Comparison of ENCODE assay signal across 10 cellular contexts in genomic region chr6:2768696-2769095, GRCh38. TPM values are rescaled to one million over a fixed set of nuclear protein-coding genes. Genes with fewer than 3 reads are reported as not detected.
A peak's percentile ranks its signal among the peaks of the same experiment; 100 is the strongest.
DNase-seq lines count a peak whose midpoint lies in the region; ATAC-seq and TF ChIP-seq lines count a peak whose summit lies in the region.
"Had no signal": no experiment of that assay in that cellular context is flagged by ENCODE, and none has a peak within 500 bp of the region (broad histone marks: within the 10 kb centered on the region; RNA-seq: fewer than 3 reads in every experiment).

No MANE protein-coding gene starts in this region.

- WGBS in heart left ventricle, 4 donors: 43 to 49% (median 48%) methylated on average over 6 of the region's 6 CpGs
- no CpG with 5 or more reads among the region's 6 CpGs for WGBS in neuronal stem cell (ENCODE audit: extremely low coverage in 2 of 2, insufficient read length in 2 of 2, insufficient replicate concordance in 1 of 2), 2 donors

- DNase-seq in heart left ventricle (no peak), cardiac septum (ENCODE audit: low spot score) (no peak), T-helper 17 cell (no peak), fibroblast of villous mesenchyme (ENCODE audit: low read depth) (no peak), neuronal stem cell (ENCODE audit: low spot score) (no peak), C1 segment of cervical spinal cord (lab: John Stamatoyannopoulos, UW) (no peak), RWPE1 (ENCODE audit: low spot score) (no peak)
- DNase-seq in stimulated activated naive B cell treated with anti-CD40 and anti-IgM and Interleukin-4, amounts not matched to agents 10 μg/mL and 1 μg/mL and 100 μg/mL, for 72 hours: no peak
- DNase-seq: KBM-7; stimulated activated CD4-positive, alpha-beta T cell treated with anti-CD3 and anti-CD28 coated beads, Interleukin-4, amount 100 ng/mL, for 4 hours had no signal

- peak overlapping the region in 6 of 12 donors; percentile 18 to 98 (median 96) for H3K27ac ChIP-seq in heart left ventricle
- H3K27ac ChIP-seq in neuronal stem cell (replicated peaks; ENCODE audit: low read length): no peak overlapping the region
- no peak overlapping the region for H3K27ac ChIP-seq in RWPE1

- intact Hi-C loops in heart left ventricle (cut with DNase I): loop anchor here in 1 of 10 donors (10.0 kb wide), 1 partner anchor 296 kb away; the partner anchor contains the start of gene RIPK1
- intact Hi-C loops in cardiac septum (cut with DNase I): no loop called here

- TF ChIP-seq CTCF in heart left ventricle (IDR thresholded peaks at IDR 0.05) (no peak), fibroblast of villous mesenchyme (IDR thresholded peaks at IDR 0.05; ENCODE audit: insufficient read depth, low read depth, low read length) (no peak), RWPE1 (conservative IDR thresholded peaks at IDR 0.05; ENCODE audit: low read depth) (no peak)

- no peak overlapping the region for H4K8ac ChIP-seq in neuronal stem cell (ENCODE audit: low read depth, low read length)

- H2BK120ac ChIP-seq in neuronal stem cell (ENCODE audit: low read depth, low read length): no peak overlapping the region

- H3K18ac ChIP-seq in neuronal stem cell (ENCODE audit: low read length): no peak overlapping the region

- H3K36me3 ChIP-seq in heart left ventricle (peaks cover 0 to 36% (median 22%) of the 10 kb centered on the region in 9 donors), neuronal stem cell (replicated peaks in 1 of 2; ENCODE audit: control insufficient read depth in 2 of 2, insufficient read depth in 2 of 2, low read length in 2 of 2) (peaks cover 5 to 62% of the 10 kb centered on the region in 2 donors)

- H3K4me1 ChIP-seq in heart left ventricle (peaks cover 0 to 73% (median 60%) of the 10 kb centered on the region in 12 donors), neuronal stem cell (ENCODE audit: control insufficient read depth in 2 of 2, insufficient read depth in 1 of 2, low read depth in 1 of 2, low read length in 2 of 2) (peaks cover 14 to 17% of the 10 kb centered on the region in 2 donors)

- H2AK5ac ChIP-seq in neuronal stem cell (ENCODE audit: low read depth, low read length): no peak overlapping the region

- CTCF ChIA-PET in RWPE1 (lab: Yijun Ruan, JAX): interaction anchor here (0.6 kb wide), 2 partner anchors 220 to 1216 kb away, joined by 3 to 4 read pairs; no protein-coding TSS in a partner anchor

- H3K9me3 ChIP-seq in heart left ventricle (no peaks in the 10 kb centered on the region), T-helper 17 cell (ENCODE audit: control insufficient read depth, low read length, poor library complexity, severe bottlenecking) (no peaks in the 10 kb centered on the region), neuronal stem cell (replicated peaks in 1 of 2; ENCODE audit: control insufficient read depth in 2 of 2, insufficient read depth in 1 of 2, low read depth in 1 of 2, low read length in 2 of 2) (no peaks in the 10 kb centered on the region)

- no peak overlapping the region for H2AFZ ChIP-seq in neuronal stem cell (ENCODE audit: low read length)

- H3K14ac ChIP-seq in neuronal stem cell (ENCODE audit: low read length): no peak overlapping the region

- H3K4me3 ChIP-seq in heart left ventricle (peak overlapping the region in 9 of 12 donors; percentile 71 to 94 (median 84)), fibroblast of villous mesenchyme (ENCODE audit: low read depth, low read length) (peak overlapping the region; percentile 86), neuronal stem cell (ENCODE audit: low read length in 2 of 2) (no peak overlapping the region)

- no peak overlapping the region for H4K91ac ChIP-seq in neuronal stem cell (ENCODE audit: low read depth, low read length, poor library complexity)

- H3K27me3 ChIP-seq in heart left ventricle: no peaks in the 10 kb centered on the region
- H3K27me3 ChIP-seq in neuronal stem cell (ENCODE audit: control insufficient read depth in 3 of 3, insufficient read depth in 3 of 3, low read depth in 1 of 3, low read length in 3 of 3): no peaks in the 10 kb centered on the region

- no peak overlapping the region for H2BK15ac ChIP-seq in neuronal stem cell (ENCODE audit: low read length)

- H3K9ac ChIP-seq in neuronal stem cell (ENCODE audit: low read depth, low read length, poor library complexity): no peak overlapping the region

- TF ChIP-seq POLR2A in heart left ventricle (IDR thresholded peaks at IDR 0.05): no peak

- H3K4me3 Mint-ChIP-seq in T-helper 17 cell: peak overlapping the region; percentile 93
- H3K4me3 Mint-ChIP-seq in stimulated activated naive B cell treated with anti-CD40 and anti-IgM and Interleukin-4, amounts not matched to agents 10 μg/mL and 1 μg/mL and 100 μg/mL, for 72 hours: peak overlapping the region; percentile 70 to 80

- H3K27ac Mint-ChIP-seq in T-helper 17 cell: peak overlapping the region; percentile 24
- no peak overlapping the region for H3K27ac Mint-ChIP-seq in stimulated activated naive B cell treated with anti-CD40 and anti-IgM and Interleukin-4, amounts not matched to agents 10 μg/mL and 1 μg/mL and 100 μg/mL, for 72 hours

- no peak overlapping the region for H3K4me2 ChIP-seq in neuronal stem cell (ENCODE audit: insufficient read depth, low read length, poor library complexity, severe bottlenecking)

- peaks cover 11% of the 10 kb centered on the region for H3K79me1 ChIP-seq in neuronal stem cell (ENCODE audit: low read depth, low read length)

- peaks cover 48% of the 10 kb centered on the region for H3K4me1 Mint-ChIP-seq in T-helper 17 cell
- H3K4me1 Mint-ChIP-seq in stimulated activated naive B cell treated with anti-CD40 and anti-IgM and Interleukin-4, amounts not matched to agents 10 μg/mL and 1 μg/mL and 100 μg/mL, for 72 hours: peaks cover 33 to 43% of the 10 kb centered on the region in 2 donors

- H2BK5ac ChIP-seq in neuronal stem cell (ENCODE audit: low read length): no peak overlapping the region

- no peak overlapping the region for H2BK12ac ChIP-seq in neuronal stem cell (ENCODE audit: low read length)

- no peaks in the 10 kb centered on the region for H3K27me3 Mint-ChIP-seq in T-helper 17 cell
- H3K27me3 Mint-ChIP-seq in stimulated activated naive B cell treated with anti-CD40 and anti-IgM and Interleukin-4, amounts not matched to agents 10 μg/mL and 1 μg/mL and 100 μg/mL, for 72 hours: no peaks in the 10 kb centered on the region

- ATAC-seq in heart left ventricle (no peak), T-helper 17 cell (no peak)
- ATAC-seq in stimulated activated naive B cell treated with anti-CD40 and anti-IgM and Interleukin-4, amounts not matched to agents 10 μg/mL and 1 μg/mL and 100 μg/mL, for 72 hours (replicated peaks): no peak

- H3K36me3 Mint-ChIP-seq in T-helper 17 cell (ENCODE audit: low read depth): peaks cover 2% of the 10 kb centered on the region
- H3K36me3 Mint-ChIP-seq in stimulated activated naive B cell treated with anti-CD40 and anti-IgM and Interleukin-4, amounts not matched to agents 10 μg/mL and 1 μg/mL and 100 μg/mL, for 72 hours: peaks cover 7 to 24% of the 10 kb centered on the region in 2 donors

- no peak overlapping the region for H3K4ac ChIP-seq in neuronal stem cell (ENCODE audit: low read length)

- H3K9me3 Mint-ChIP-seq in stimulated activated naive B cell treated with anti-CD40 and anti-IgM and Interleukin-4, amounts not matched to agents 10 μg/mL and 1 μg/mL and 100 μg/mL, for 72 hours: no peaks in the 10 kb centered on the region

- H3K23ac ChIP-seq in neuronal stem cell (ENCODE audit: low read depth, low read length, poor library complexity): no peak overlapping the region

- POLR2A ChIA-PET in RWPE1 (lab: Yijun Ruan, JAX; ENCODE audit: low non-redundant PET): no interaction called here

RNA-seq across cellular contexts. Expression of gene WRNIP1, which starts 3.5 kb away (rescaled TPM):
- total RNA-seq in heart left ventricle: 10 to 100 TPM; 32.1 to 64.1 (median 34.7) TPM
- 10 to 100 TPM; 32.7 to 39.0 TPM for polyA plus RNA-seq in heart left ventricle
- 35.2 TPM for total RNA-seq in cardiac septum
- 10 to 100 TPM; 34.0 to 45.3 TPM for total RNA-seq in T-helper 17 cell
- 35.1 and 38.0 TPM in 2 replicates for total RNA-seq in fibroblast of villous mesenchyme
- 24.6 TPM for polyA plus RNA-seq in neuronal stem cell (2013, experiment 1 of 2)
- 24.2 TPM for polyA plus RNA-seq in neuronal stem cell (2013, experiment 2 of 2)

RNA-seq across cellular contexts. Expression of gene MYLK4, which starts 18.0 kb away (rescaled TPM):
- total RNA-seq in heart left ventricle (1 to 10 TPM in 3 of 9 donors, under 1 TPM in 6; 0.28 to 1.6 (median 0.80) TPM), cardiac septum (0.51 TPM), T-helper 17 cell (1 to 10 TPM in 1 of 2 donors, under 1 TPM in 1; 0.45 to 1.7 TPM), fibroblast of villous mesenchyme (0.43 and 0.64 TPM in 2 replicates)
- polyA plus RNA-seq in heart left ventricle: under 1 TPM; 0.14 to 0.38 TPM
- polyA plus RNA-seq in neuronal stem cell (2013, experiment 1 of 2): 0.07 TPM
- 0.08 TPM for polyA plus RNA-seq in neuronal stem cell (2013, experiment 2 of 2)

Comparison
In these comparisons a context has a peak if more than half of its experiments do, and no peak if none do; other contexts are left out.
1. H3K4me3 ChIP-seq: peak in heart left ventricle (9 of 12) and fibroblast of villous mesenchyme (single experiment); none in neuronal stem cell (0 of 2).